Comparison of ENCODE assay signal across 1 cellular context in genomic region chr2:210556355-210556980, GRCh38.
TF ChIP-seq lines count a peak whose summit lies in the region.

CPS1 (plus strand) TSS chr2:210556599; CDS start chr2:210556734, 135 bp downstream.

TF ChIP-seq in HepG2, 621 proteins besides CTCF, POLR2A, EP300 and RAD21 (continued from another document):
- TF ChIP-seq, protein P1, sequence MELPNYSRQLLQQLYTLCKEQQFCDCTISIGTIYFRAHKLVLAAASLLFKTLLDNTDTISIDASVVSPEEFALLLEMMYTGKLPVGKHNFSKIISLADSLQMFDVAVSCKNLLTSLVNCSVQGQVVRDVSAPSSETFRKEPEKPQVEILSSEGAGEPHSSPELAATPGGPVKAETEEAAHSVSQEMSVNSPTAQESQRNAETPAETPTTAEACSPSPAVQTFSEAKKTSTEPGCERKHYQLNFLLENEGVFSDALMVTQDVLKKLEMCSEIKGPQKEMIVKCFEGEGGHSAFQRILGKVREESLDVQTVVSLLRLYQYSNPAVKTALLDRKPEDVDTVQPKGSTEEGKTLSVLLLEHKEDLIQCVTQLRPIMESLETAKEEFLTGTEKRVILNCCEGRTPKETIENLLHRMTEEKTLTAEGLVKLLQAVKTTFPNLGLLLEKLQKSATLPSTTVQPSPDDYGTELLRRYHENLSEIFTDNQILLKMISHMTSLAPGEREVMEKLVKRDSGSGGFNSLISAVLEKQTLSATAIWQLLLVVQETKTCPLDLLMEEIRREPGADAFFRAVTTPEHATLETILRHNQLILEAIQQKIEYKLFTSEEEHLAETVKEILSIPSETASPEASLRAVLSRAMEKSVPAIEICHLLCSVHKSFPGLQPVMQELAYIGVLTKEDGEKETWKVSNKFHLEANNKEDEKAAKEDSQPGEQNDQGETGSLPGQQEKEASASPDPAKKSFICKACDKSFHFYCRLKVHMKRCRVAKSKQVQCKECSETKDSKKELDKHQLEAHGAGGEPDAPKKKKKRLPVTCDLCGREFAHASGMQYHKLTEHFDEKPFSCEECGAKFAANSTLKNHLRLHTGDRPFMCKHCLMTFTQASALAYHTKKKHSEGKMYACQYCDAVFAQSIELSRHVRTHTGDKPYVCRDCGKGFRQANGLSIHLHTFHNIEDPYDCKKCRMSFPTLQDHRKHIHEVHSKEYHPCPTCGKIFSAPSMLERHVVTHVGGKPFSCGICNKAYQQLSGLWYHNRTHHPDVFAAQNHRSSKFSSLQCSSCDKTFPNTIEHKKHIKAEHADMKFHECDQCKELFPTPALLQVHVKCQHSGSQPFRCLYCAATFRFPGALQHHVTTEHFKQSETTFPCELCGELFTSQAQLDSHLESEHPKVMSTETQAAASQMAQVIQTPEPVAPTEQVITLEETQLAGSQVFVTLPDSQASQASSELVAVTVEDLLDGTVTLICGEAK (IDR thresholded peaks at IDR 0.05): no peak
- TF ChIP-seq, protein P1 (CRISPR knock-in tag; IDR thresholded peaks at IDR 0.05): no peak
- TF ChIP-seq ZNF605 (CRISPR knock-in tag; IDR thresholded peaks at IDR 0.05): no peak
- TF ChIP-seq RNF2 (conservative IDR thresholded peaks at IDR 0.05; ENCODE audit: low read depth): no peak
- TF ChIP-seq PAXIP1 (CRISPR knock-in tag; conservative IDR thresholded peaks at IDR 0.05): no peak
- TF ChIP-seq HES4 (CRISPR knock-in tag; IDR thresholded peaks at IDR 0.05; ENCODE audit: borderline replicate concordance): no peak
- no peak for TF ChIP-seq PCBP1 (IDR thresholded peaks at IDR 0.05; ENCODE audit: borderline replicate concordance, low read depth, low read length)
- TF ChIP-seq ZNF136 (CRISPR knock-in tag; IDR thresholded peaks at IDR 0.05; ENCODE audit: low read depth): no peak
- no peak for TF ChIP-seq ZNF674 (CRISPR knock-in tag; IDR thresholded peaks at IDR 0.05; ENCODE audit: low read depth)
- TF ChIP-seq ZMAT3 (CRISPR knock-in tag; conservative IDR thresholded peaks at IDR 0.05): no peak
- TF ChIP-seq SAFB2 (CRISPR knock-in tag; IDR thresholded peaks at IDR 0.05; ENCODE audit: borderline replicate concordance, low read depth): no peak
- no peak for TF ChIP-seq FOSL2 (CRISPR knock-in tag; IDR thresholded peaks at IDR 0.05)
TF ChIP-seq in HepG2: peak in this region for 0.
